ENCODE assay signal across 13 cellular contexts in genomic region chr2:120177973-120178372, GRCh38. TPM values are rescaled to one million over a fixed set of nuclear protein-coding genes. Genes with fewer than 3 reads are reported as not detected.
DNase-seq lines count a peak whose midpoint lies in the region; ATAC-seq and TF ChIP-seq lines count a peak whose summit lies in the region.
"Had no signal": no experiment of that assay in that cellular context is flagged by ENCODE, and none has a peak within 500 bp of the region (broad histone marks: within the 10 kb centered on the region; RNA-seq: fewer than 3 reads in every experiment).

No MANE protein-coding gene starts in this region.

- no peaks in the 10 kb centered on the region for H3K9me3 ChIP-seq in RWPE2 (ENCODE audit: severe bottlenecking)
- H3K9me3 ChIP-seq: tibial nerve had no signal

- no peaks in the 10 kb centered on the region for H3K27me3 Mint-ChIP-seq in activated T-cell treated with anti-CD3 and anti-CD28 coated beads, Interleukin-2, amount 50 U/mL, for 72 hours (ENCODE audit: low read depth)
- no peaks in the 10 kb centered on the region for H3K27me3 Mint-ChIP-seq in stimulated activated naive CD8-positive, alpha-beta T cell treated with anti-CD3 and anti-CD28 coated beads, Interleukin-15, amount 100 ng/mL, for 72 hours

- H3K27ac Mint-ChIP-seq in activated T-cell treated with anti-CD3 and anti-CD28 coated beads, Interleukin-2, amount 50 U/mL, for 72 hours, result peak overlapping the region; percentile 96
- H3K27ac Mint-ChIP-seq in stimulated activated naive CD8-positive, alpha-beta T cell treated with anti-CD3 and anti-CD28 coated beads, Interleukin-15, amount 100 ng/mL, for 72 hours, result peak overlapping the region; percentile 43 to 51

- H3K27ac ChIP-seq in RWPE2 (ENCODE audit: poor library complexity, severe bottlenecking), result peak overlapping the region; percentile 76

- intact Hi-C loops in Right ventricle myocardium inferior (cut with DNase I), result loop anchor here (5.0 to 10.0 kb wide), 4 partner anchors 71 to 476 kb away; partner anchors contain the start of gene PTPN4
- intact Hi-C loops in Right ventricle myocardium superior (cut with DNase I), result loop anchor here (5.0 to 10.0 kb wide), 3 partner anchors 63 to 473 kb away; no protein-coding TSS in a partner anchor

- H3K36me3 Mint-ChIP-seq in activated T-cell treated with anti-CD3 and anti-CD28 coated beads, Interleukin-2, amount 50 U/mL, for 72 hours (ENCODE audit: insufficient read depth in 2 of 2), result no peaks in the 10 kb centered on the region

- H3K27me3 ChIP-seq in RWPE2 (ENCODE audit: insufficient read depth, poor library complexity, severe bottlenecking), result no peaks in the 10 kb centered on the region
- H3K27me3 ChIP-seq: tibial nerve had no signal

- no peak for TF ChIP-seq CTCF in RWPE2 (IDR thresholded peaks at IDR 0.05; ENCODE audit: poor library complexity, severe bottlenecking)
- no peak for TF ChIP-seq CTCF in epithelial cell of esophagus (IDR thresholded peaks at IDR 0.05; ENCODE audit: insufficient read depth, low read depth, low read length, missing control alignments)

- no peaks in the 10 kb centered on the region for H3K9me3 Mint-ChIP-seq in activated T-cell treated with anti-CD3 and anti-CD28 coated beads, Interleukin-2, amount 50 U/mL, for 72 hours
- no peaks in the 10 kb centered on the region for H3K9me3 Mint-ChIP-seq in stimulated activated naive CD8-positive, alpha-beta T cell treated with anti-CD3 and anti-CD28 coated beads, Interleukin-15, amount 100 ng/mL, for 72 hours

- ATAC-seq in activated T-cell treated with anti-CD3 and anti-CD28 coated beads, Interleukin-2, amount 50 U/mL, for 72 hours (replicated peaks in 1 of 2), result no peak
- ATAC-seq in RWPE2 (ENCODE audit: low read depth), result no peak
- no peak for ATAC-seq in stimulated activated naive CD8-positive, alpha-beta T cell treated with anti-CD3 and anti-CD28 coated beads, Interleukin-15, amount 100 ng/mL, for 72 hours
- no peak for ATAC-seq in HG03469 (IDR thresholded peaks at IDR 0.05; ENCODE audit: unreplicated experiment)
- no peak for ATAC-seq in Right ventricle myocardium inferior
- ATAC-seq in Right ventricle myocardium superior (ENCODE audit: poor library complexity), result no peak
- ATAC-seq: Panc1 had no signal

- H3K4me3 Mint-ChIP-seq in activated T-cell treated with anti-CD3 and anti-CD28 coated beads, Interleukin-2, amount 50 U/mL, for 72 hours, result peak overlapping the region; percentile 97 to 98
- H3K4me3 Mint-ChIP-seq in stimulated activated naive CD8-positive, alpha-beta T cell treated with anti-CD3 and anti-CD28 coated beads, Interleukin-15, amount 100 ng/mL, for 72 hours, result peak overlapping the region; percentile 66 to 91

- no peak overlapping the region for H3K4me3 ChIP-seq in RWPE2 (ENCODE audit: severe bottlenecking)
- H3K4me3 ChIP-seq in epithelial cell of esophagus (ENCODE audit: low read length), result peak overlapping the region; percentile 59

- no peak for DNase-seq in activated T-cell treated with anti-CD3 and anti-CD28 coated beads, Interleukin-2, amount 50 U/mL, for 72 hours
- DNase-seq in activated T-cell treated with anti-CD3 and anti-CD28 coated beads, Interleukin-2, amount 50 U/mL, for 48 hours, result no peak
- DNase-seq in RWPE2 (ENCODE audit: low spot score) (no peak), epithelial cell of esophagus (ENCODE audit: low read depth) (no peak), Right ventricle myocardium inferior (ENCODE audit: missing footprints) (no peak), Right ventricle myocardium superior (no peak)
- DNase-seq in stimulated activated naive CD8-positive, alpha-beta T cell treated with anti-CD3 and anti-CD28 coated beads, Interleukin-15, amount 100 ng/mL, for 72 hours, result no peak
- DNase-seq: cortex of kidney, NCI-H1105, NCI-H446 had no signal

- peaks cover 14% of the 10 kb centered on the region for H3K4me1 ChIP-seq in RWPE2 (ENCODE audit: insufficient read depth, poor library complexity, severe bottlenecking)

- H3K4me1 Mint-ChIP-seq in activated T-cell treated with anti-CD3 and anti-CD28 coated beads, Interleukin-2, amount 50 U/mL, for 72 hours (ENCODE audit: low read depth), result peaks cover 57% of the 10 kb centered on the region
- H3K4me1 Mint-ChIP-seq in stimulated activated naive CD8-positive, alpha-beta T cell treated with anti-CD3 and anti-CD28 coated beads, Interleukin-15, amount 100 ng/mL, for 72 hours, result peaks cover 40% of the 10 kb centered on the region

- H3K36me3 ChIP-seq in RWPE2 (ENCODE audit: low read depth), result no peaks in the 10 kb centered on the region

RNA-seq across cellular contexts. Expression of gene TMEM185B, which starts 45.2 kb away (rescaled TPM):
- total RNA-seq in activated T-cell treated with anti-CD3 and anti-CD28 coated beads, Interleukin-2, amount 50 U/mL, for 72 hours, result 10 to 100 TPM; 20.9 to 21.1 TPM
- 20.6 TPM for total RNA-seq in Right ventricle myocardium inferior
- 21.1 TPM for total RNA-seq in Right ventricle myocardium superior
